In the genomic region with DNA sequence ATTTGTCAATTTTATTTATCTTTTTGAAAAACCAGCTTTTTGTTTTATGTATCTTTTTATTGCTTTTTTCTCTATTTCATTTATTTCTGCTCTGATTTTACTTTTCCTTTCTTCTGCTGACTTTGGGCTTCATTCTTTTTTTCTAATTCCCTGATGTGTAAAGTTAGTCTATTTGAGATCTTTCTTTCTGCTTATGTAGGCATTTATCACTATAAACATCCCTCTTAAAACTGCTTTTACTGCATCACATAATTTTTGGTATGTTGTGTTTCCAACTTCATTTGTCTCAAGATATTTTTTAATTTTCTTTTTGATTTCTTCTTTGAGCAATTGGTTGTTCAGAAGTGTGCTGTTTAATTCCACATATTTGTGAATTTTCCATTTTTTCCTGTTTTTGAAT, we compare ENCODE assay signal across 23 cellular contexts.
A peak's percentile ranks its signal among the peaks of the same experiment; 100 is the strongest.
DNase-seq lines count a peak whose midpoint lies in the region; ATAC-seq, FAIRE-seq and TF ChIP-seq lines count a peak whose summit lies in the region.
"Had no signal": no experiment of that assay in that cellular context is flagged by ENCODE, and none has a peak within 500 bp of the region (broad histone marks: within the 10 kb centered on the region; RNA-seq: fewer than 3 reads in every experiment).

No MANE protein-coding gene starts in this region.

- H3K79me2 ChIP-seq in HepG2 (ENCODE audit: insufficient read depth, low read length), result no peaks in the 10 kb centered on the region
- no peaks in the 10 kb centered on the region for H3K79me2 ChIP-seq in GM12878 (ENCODE audit: control insufficient read depth, insufficient read depth, low read length)
- no peaks in the 10 kb centered on the region for H3K79me2 ChIP-seq in smooth muscle cell (ENCODE audit: low read depth)
- H3K79me2 ChIP-seq in hepatocyte, result no peaks in the 10 kb centered on the region

- BruUV-seq in HepG2 (replicated peaks; lab: Mats Ljungman, UMichigan) (no TSS peak), GM12878 (replicated peaks; lab: Mats Ljungman, UMichigan) (no TSS peak)

- H3K27ac ChIP-seq in HepG2 (ENCODE audit: extremely low read length, insufficient read depth, low read length) (no peak overlapping the region), right lobe of liver (no peak overlapping the region), GM12878 (ENCODE audit: control insufficient read depth, insufficient read depth) (no peak overlapping the region), smooth muscle cell (ENCODE audit: low read depth) (peak overlapping the region; percentile 61), hepatocyte (no peak overlapping the region)
- H3K27ac ChIP-seq: 22Rv1; BLaER1 treated with 17β-estradiol and CSF1 and Interleukin-3, amounts not matched to agents 10 nM and 100 nM had no signal

- POLR2A ChIA-PET in HepG2 (lab: Yijun Ruan, JAX), result no interaction called here
- POLR2A ChIA-PET in GM12878 (lab: Charles Lee), result interaction anchor here (0.6 kb wide), 1 partner anchor 480 kb away, joined by 4 read pairs; no protein-coding TSS in a partner anchor

- H3K4me1 ChIP-seq in HepG2 (ENCODE audit: insufficient read depth, low read length) (no peaks in the 10 kb centered on the region), right lobe of liver (no peaks in the 10 kb centered on the region), GM12878 (ENCODE audit: control insufficient read depth, insufficient read depth, low read length) (no peaks in the 10 kb centered on the region), smooth muscle cell (ENCODE audit: low read depth) (peaks cover 5% of the 10 kb centered on the region), hepatocyte (ENCODE audit: insufficient read depth) (no peaks in the 10 kb centered on the region)
- H3K4me1 ChIP-seq: BE2C had no signal

- no peaks in the 10 kb centered on the region for H3K36me3 ChIP-seq in HepG2 (replicated peaks in 1 of 2; ENCODE audit: control insufficient read depth in 1 of 2, insufficient read depth in 2 of 2, low read length in 2 of 2)
- H3K36me3 ChIP-seq in right lobe of liver, result no peaks in the 10 kb centered on the region
- H3K36me3 ChIP-seq in GM12878 (ENCODE audit: control insufficient read depth in 2 of 2, insufficient read depth in 2 of 2, low read length in 1 of 2), result no peaks in the 10 kb centered on the region
- no peaks in the 10 kb centered on the region for H3K36me3 ChIP-seq in smooth muscle cell (ENCODE audit: low read depth)
- no peaks in the 10 kb centered on the region for H3K36me3 ChIP-seq in hepatocyte (replicated peaks; ENCODE audit: insufficient read depth, low read depth)
- H3K36me3 ChIP-seq: BE2C; BLaER1 treated with 17β-estradiol and CSF1 and Interleukin-3, amounts not matched to agents 10 nM and 100 nM had no signal

- no peak overlapping the region for H3K9ac ChIP-seq in HepG2 (ENCODE audit: insufficient read depth, low read depth, low read length)
- no peak overlapping the region for H3K9ac ChIP-seq in GM12878 (ENCODE audit: control insufficient read depth, insufficient read depth, low read length)
- H3K9ac ChIP-seq in smooth muscle cell (ENCODE audit: low read depth), result no peak overlapping the region
- H3K9ac ChIP-seq: BLaER1 treated with 17β-estradiol and CSF1 and Interleukin-3, amounts not matched to agents 10 nM and 100 nM had no signal

- H3F3A ChIP-seq in smooth muscle cell (ENCODE audit: low read depth), result no peaks in the 10 kb centered on the region

- no peak for TF ChIP-seq EP300 in HepG2 (IDR thresholded peaks at IDR 0.05; ENCODE audit: low read depth in 2 of 2, low read length in 2 of 2)
- TF ChIP-seq EP300 in HepG2 (CRISPR knock-in tag; IDR thresholded peaks at IDR 0.05; ENCODE audit: borderline replicate concordance), result no peak
- no peak for TF ChIP-seq EP300 in GM12878 (IDR thresholded peaks at IDR 0.05; ENCODE audit: borderline replicate concordance in 1 of 2, control insufficient read depth in 1 of 2, low read depth in 2 of 2, low read length in 2 of 2)

- no peak for FAIRE-seq in HepG2 (lab: Jason Lieb, UNC)
- peak; percentile 31 for FAIRE-seq in GM12878 (lab: Jason Lieb, UNC)
- FAIRE-seq: D721Med, GM12891, GM18507 had no signal

- RAD21 ChIA-PET in GM12878 (lab: Charles Lee; ENCODE audit: unreplicated experiment), result no interaction called here

- CTCF ChIA-PET in HepG2 (lab: Yijun Ruan, JAX; ENCODE audit: low intra/inter-chr PET ratio, low total read pairs) (no interaction called here), GM12878 (lab: Yijun Ruan, JAX) (interaction anchor here (1.0 kb wide), 1 partner anchor 9 kb away, joined by 3 read pairs; no protein-coding TSS in a partner anchor)

- no peaks in the 10 kb centered on the region for H3K9me2 ChIP-seq in hepatocyte (replicated peaks; ENCODE audit: insufficient read depth)

- H3K9me3 ChIP-seq in HepG2 (ENCODE audit: low read length), result peaks cover 43% of the 10 kb centered on the region
- no peaks in the 10 kb centered on the region for H3K9me3 ChIP-seq in right lobe of liver
- H3K9me3 ChIP-seq in GM12878 (replicated peaks; ENCODE audit: control insufficient read depth, insufficient read depth, low read length), result no peaks in the 10 kb centered on the region; the same call in 2 of the 3 replicates
- no peaks in the 10 kb centered on the region for H3K9me3 ChIP-seq in smooth muscle cell (replicated peaks; ENCODE audit: low read depth)
- H3K9me3 ChIP-seq in hepatocyte (ENCODE audit: low read depth), result no peaks in the 10 kb centered on the region
- H3K9me3 ChIP-seq: BE2C had no signal

- no peaks in the 10 kb centered on the region for H4K20me1 ChIP-seq in HepG2 (ENCODE audit: insufficient read depth, low read length)
- no peaks in the 10 kb centered on the region for H4K20me1 ChIP-seq in GM12878 (ENCODE audit: control insufficient read depth, insufficient read depth)
- H4K20me1 ChIP-seq in smooth muscle cell (ENCODE audit: low read depth), result no peaks in the 10 kb centered on the region
- H4K20me1 ChIP-seq in hepatocyte (ENCODE audit: insufficient read depth, poor library complexity, severe bottlenecking), result no peaks in the 10 kb centered on the region
- H4K20me1 ChIP-seq: BLaER1 treated with 17β-estradiol and CSF1 and Interleukin-3, amounts not matched to agents 10 nM and 100 nM had no signal

- no peak for TF ChIP-seq POLR2A in HepG2 (IDR thresholded peaks at IDR 0.05; ENCODE audit: insufficient read depth in 1 of 2, low read depth in 2 of 2, low read length in 2 of 2)
- no peak for TF ChIP-seq POLR2A in right lobe of liver (IDR thresholded peaks at IDR 0.05)
- no peak for TF ChIP-seq POLR2A in GM12878 (IDR thresholded peaks at IDR 0.05; ENCODE audit: low read depth, low read length)

- ATAC-seq in HepG2 (no peak), right lobe of liver (no peak), GM12878 (no peak), SK-N-SH treated with all-trans-retinoic acid at 6 μM for 48 hours (no peak)
- ATAC-seq: GM23338, HCT116 had no signal

- H3K27me3 ChIP-seq in HepG2 (ENCODE audit: control insufficient read depth in 1 of 2, insufficient read depth in 2 of 2, low read length in 2 of 2) (no peaks in the 10 kb centered on the region), right lobe of liver (no peaks in the 10 kb centered on the region), GM12878 (replicated peaks in 1 of 2; ENCODE audit: control insufficient read depth in 2 of 2, insufficient read depth in 2 of 2, low read length in 1 of 2) (no peaks in the 10 kb centered on the region; a peak in 1 of 4 replicates), smooth muscle cell (ENCODE audit: low read depth) (no peaks in the 10 kb centered on the region), hepatocyte (no peaks in the 10 kb centered on the region)
- H3K27me3 ChIP-seq: BE2C; BLaER1 treated with 17β-estradiol and CSF1 and Interleukin-3, amounts not matched to agents 10 nM and 100 nM had no signal

- TF ChIP-seq CTCF in HepG2 (CRISPR knock-in tag; IDR thresholded peaks at IDR 0.05) (no peak), right lobe of liver (IDR thresholded peaks at IDR 0.05) (no peak), GM12878 (IDR thresholded peaks at IDR 0.05 in 2 of 3, conservative IDR thresholded peaks at IDR 0.05 in 1 of 3; ENCODE audit: control insufficient read depth in 2 of 3, extremely low read depth in 1 of 3, insufficient read depth in 1 of 3, low read depth in 3 of 3, low read length in 3 of 3) (no peak), smooth muscle cell (IDR thresholded peaks at IDR 0.05; ENCODE audit: borderline replicate concordance, insufficient read depth, poor library complexity, severe bottlenecking) (no peak), hepatocyte (IDR thresholded peaks at IDR 0.05; ENCODE audit: poor library complexity) (no peak)

- SMC1A ChIA-PET in GM12878 (lab: Charles Lee; ENCODE audit: uncharacterized antibody, unreplicated experiment), result interaction anchor here (0.6 to 1.3 kb wide), 3 partner anchors 13 to 533 kb away, joined by 3 read pairs; no protein-coding TSS in a partner anchor

- H2AFZ ChIP-seq in HepG2 (ENCODE audit: low read length) (no peak overlapping the region), GM12878 (ENCODE audit: control insufficient read depth, low read depth, low read length) (no peak overlapping the region), smooth muscle cell (ENCODE audit: low read depth) (no peak overlapping the region), hepatocyte (no peak overlapping the region)
- H2AFZ ChIP-seq: GM23338 had no signal

- TF ChIP-seq RAD21 in HepG2 (CRISPR knock-in tag; IDR thresholded peaks at IDR 0.05), result no peak
- TF ChIP-seq RAD21 in GM12878 (IDR thresholded peaks at IDR 0.05; ENCODE audit: insufficient read depth, low read depth, low read length), result no peak

- in situ Hi-C loops in HepG2 (cut with HindIII; ENCODE audit: extremely low pct_ligation_motif_present, low pct_unique_long_range_greater_than_20kb), result loop anchor here (10.0 kb wide), 1 partner anchor 62 kb away; no protein-coding TSS in a partner anchor
- in situ Hi-C loops in GM12878 (cut with MboI), result no loop called here

- H3K4me3 ChIP-seq in HepG2 (replicated peaks in 1 of 3; ENCODE audit: insufficient read depth in 1 of 3, low read depth in 2 of 3, low read length in 3 of 3) (no peak overlapping the region), right lobe of liver (no peak overlapping the region), GM12878 (no peak overlapping the region), smooth muscle cell (no peak overlapping the region), hepatocyte (no peak overlapping the region)
- H3K4me3 ChIP-seq: BLaER1 treated with 17β-estradiol and CSF1 and Interleukin-3, amounts not matched to agents 10 nM and 100 nM; GM23338 had no signal

- DNase-seq in HepG2 (ENCODE audit: low spot score) (no peak), right lobe of liver (no peak), GM12878 (ENCODE audit: low read depth, low spot score) (no peak), smooth muscle cell (lab: John Stamatoyannopoulos, UW; ENCODE audit: unreplicated experiment) (no peak), hepatocyte (ENCODE audit: low spot score) (no peak)
- DNase-seq: ACHN; AML-193; BE2C; CD4-positive, alpha-beta T cell; CD8-positive, alpha-beta memory T cell; DMS 273 treated with DMSO at 0.1 percent for 48 hours; DMS79; EL; GDM1; H9 had no signal

- no peak overlapping the region for H3K4me2 ChIP-seq in HepG2 (ENCODE audit: low read depth, low read length)
- H3K4me2 ChIP-seq in GM12878 (ENCODE audit: control insufficient read depth, insufficient read depth), result no peak overlapping the region
- peak overlapping the region; percentile 16 for H3K4me2 ChIP-seq in smooth muscle cell
- H3K4me2 ChIP-seq in hepatocyte, result no peak overlapping the region
- H3K4me2 ChIP-seq: BLaER1 treated with 17β-estradiol and CSF1 and Interleukin-3, amounts not matched to agents 10 nM and 100 nM; GM23338 had no signal

- intact Hi-C loops in HepG2 (cut with micrococcal nuclease; ENCODE audit: unreplicated experiment) (no loop called here), right lobe of liver (cut with DNase I) (no loop called here), GM12878 (cut with micrococcal nuclease; ENCODE audit: unreplicated experiment) (no loop called here)
